In the genomic region with DNA sequence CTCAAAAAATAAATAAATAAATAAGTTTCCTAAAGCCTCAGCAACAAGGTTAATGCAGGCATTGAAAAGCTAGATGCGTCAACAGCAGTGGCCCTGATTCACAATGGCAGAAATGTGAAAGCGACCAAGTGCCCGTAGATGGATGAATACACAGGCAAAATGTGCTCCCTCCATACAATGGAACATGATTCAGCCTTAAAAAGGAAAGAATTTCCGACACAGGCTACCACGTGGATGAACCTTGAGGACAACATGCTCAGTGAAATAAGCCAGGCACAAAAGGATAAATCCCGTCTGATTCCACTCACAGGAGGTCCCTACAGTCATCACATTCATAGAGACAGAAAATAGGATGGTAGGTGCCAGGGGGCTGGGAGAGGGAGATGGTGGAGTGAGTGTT, we compare ENCODE assay signal across 21 cellular contexts. TPM values are rescaled to one million over a fixed set of nuclear protein-coding genes. Genes with fewer than 3 reads are reported as not detected.
DNase-seq lines count a peak whose midpoint lies in the region; ATAC-seq and FAIRE-seq lines count a peak whose summit lies in the region.
"Had no signal": no experiment of that assay in that cellular context is flagged by ENCODE, and none has a peak within 500 bp of the region (broad histone marks: within the 10 kb centered on the region; RNA-seq: fewer than 3 reads in every experiment).

No MANE protein-coding gene starts in this region.

- no peaks in the 10 kb centered on the region for H3K9me3 ChIP-seq in T-helper 17 cell (ENCODE audit: control insufficient read depth, low read length, poor library complexity, severe bottlenecking)
- H3K9me3 ChIP-seq: Caco-2 had no signal

- peak overlapping the region; percentile 68 for H3K27ac ChIP-seq in layer of hippocampus (ENCODE audit: low read depth, low read length)
- H3K27ac ChIP-seq: 22Rv1, GM23248 had no signal

- DNase-seq in activated naive CD8-positive, alpha-beta T cell treated with anti-CD3 and anti-CD28 coated beads for 36 hours: no peak
- DNase-seq in activated naive CD8-positive, alpha-beta T cell treated with anti-CD3 and anti-CD28 coated beads, Interleukin-2, amount 50 U/mL, for 24 hours: no peak
- DNase-seq in retina (peak; percentile 16), T-helper 17 cell (no peak), HTR-8/SVneo (ENCODE audit: insufficient read length, low spot score) (no peak), 8988T (no peak), NAMALWA (ENCODE audit: low spot score) (no peak)
- DNase-seq: Caco-2; CD4-positive, alpha-beta T cell; GM23248; KBM-7; NCI-H1105 treated with DMSO at 0.1 percent for 48 hours; NCI-H1694; NCI-H510A; NCI-H774; OCI-M1; Right ventricle myocardium superior had no signal

- no peaks in the 10 kb centered on the region for H3K27me3 ChIP-seq in layer of hippocampus (ENCODE audit: control insufficient read depth, insufficient read depth, low read length)

- FAIRE-seq in HTR-8/SVneo (lab: Jason Lieb, UNC): no peak
- FAIRE-seq: G401.6, HepG2 had no signal

- H3K4me1 Mint-ChIP-seq in activated naive CD8-positive, alpha-beta T cell treated with anti-CD3 and anti-CD28 coated beads for 36 hours: no peaks in the 10 kb centered on the region
- no peaks in the 10 kb centered on the region for H3K4me1 Mint-ChIP-seq in activated naive CD8-positive, alpha-beta T cell treated with anti-CD3 and anti-CD28 coated beads, Interleukin-2, amount 50 U/mL, for 24 hours
- H3K4me1 Mint-ChIP-seq in T-helper 17 cell: peaks cover 1% of the 10 kb centered on the region

- no peaks in the 10 kb centered on the region for H3K36me3 Mint-ChIP-seq in activated naive CD8-positive, alpha-beta T cell treated with anti-CD3 and anti-CD28 coated beads for 36 hours
- H3K36me3 Mint-ChIP-seq in activated naive CD8-positive, alpha-beta T cell treated with anti-CD3 and anti-CD28 coated beads, Interleukin-2, amount 50 U/mL, for 24 hours (ENCODE audit: low read depth): no peaks in the 10 kb centered on the region
- peaks cover 5% of the 10 kb centered on the region for H3K36me3 Mint-ChIP-seq in T-helper 17 cell (ENCODE audit: low read depth)

- no peak for ATAC-seq in activated naive CD8-positive, alpha-beta T cell treated with anti-CD3 and anti-CD28 coated beads, Interleukin-2, amount 50 U/mL, for 24 hours
- no peak for ATAC-seq in T-helper 17 cell
- ATAC-seq: HepG2 had no signal

- H3K4me3 Mint-ChIP-seq in activated naive CD8-positive, alpha-beta T cell treated with anti-CD3 and anti-CD28 coated beads for 36 hours: no peak overlapping the region
- no peak overlapping the region for H3K4me3 Mint-ChIP-seq in activated naive CD8-positive, alpha-beta T cell treated with anti-CD3 and anti-CD28 coated beads, Interleukin-2, amount 50 U/mL, for 24 hours
- no peak overlapping the region for H3K4me3 Mint-ChIP-seq in T-helper 17 cell
- H3K4me3 Mint-ChIP-seq: CD4-positive, alpha-beta T cell had no signal

- peak overlapping the region; percentile 25 for H3K27ac Mint-ChIP-seq in activated naive CD8-positive, alpha-beta T cell treated with anti-CD3 and anti-CD28 coated beads for 36 hours
- H3K27ac Mint-ChIP-seq in activated naive CD8-positive, alpha-beta T cell treated with anti-CD3 and anti-CD28 coated beads, Interleukin-2, amount 50 U/mL, for 24 hours: no peak overlapping the region
- H3K27ac Mint-ChIP-seq in T-helper 17 cell: no peak overlapping the region
- H3K27ac Mint-ChIP-seq: CD4-positive, alpha-beta T cell had no signal

- no peaks in the 10 kb centered on the region for H3K27me3 Mint-ChIP-seq in activated naive CD8-positive, alpha-beta T cell treated with anti-CD3 and anti-CD28 coated beads for 36 hours
- H3K27me3 Mint-ChIP-seq in activated naive CD8-positive, alpha-beta T cell treated with anti-CD3 and anti-CD28 coated beads, Interleukin-2, amount 50 U/mL, for 24 hours: no peaks in the 10 kb centered on the region
- H3K27me3 Mint-ChIP-seq in T-helper 17 cell: no peaks in the 10 kb centered on the region
- H3K27me3 Mint-ChIP-seq: CD4-positive, alpha-beta T cell had no signal

- no peaks in the 10 kb centered on the region for H3K9me3 Mint-ChIP-seq in activated naive CD8-positive, alpha-beta T cell treated with anti-CD3 and anti-CD28 coated beads for 36 hours
- no peaks in the 10 kb centered on the region for H3K9me3 Mint-ChIP-seq in activated naive CD8-positive, alpha-beta T cell treated with anti-CD3 and anti-CD28 coated beads, Interleukin-2, amount 50 U/mL, for 24 hours
- H3K9me3 Mint-ChIP-seq: CD4-positive, alpha-beta T cell had no signal

RNA-seq across cellular contexts. Expression of a gene that starts 31.7 kb away (rescaled TPM):
- 1 to 10 TPM; 1.2 to 1.4 TPM for total RNA-seq in activated naive CD8-positive, alpha-beta T cell treated with anti-CD3 and anti-CD28 coated beads for 36 hours
- 1 to 10 TPM in 1 of 2 donors, under 1 TPM in 1; 0.76 to 3.5 TPM for total RNA-seq in T-helper 17 cell
